19 cellular contexts compared by ENCODE assay signal in the genomic region with DNA sequence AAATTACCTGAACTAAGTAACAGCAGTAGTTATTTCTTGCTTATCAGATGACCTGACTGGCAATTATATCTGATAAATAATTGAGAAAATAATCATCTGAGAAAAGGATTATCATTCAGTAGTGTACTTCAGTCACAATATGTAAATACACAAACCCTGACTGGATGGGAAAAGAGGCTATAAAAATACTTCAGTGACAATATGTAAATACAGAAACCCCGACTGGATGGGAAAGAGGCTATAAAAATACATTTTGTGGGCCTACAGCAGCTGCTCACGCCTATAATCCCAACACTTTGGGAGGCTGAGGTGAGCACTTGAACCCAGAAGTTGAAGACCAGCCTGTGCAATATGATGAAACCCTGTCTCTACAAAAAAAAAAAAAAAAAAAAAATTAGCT.
"Had no signal": no experiment of that assay in that cellular context is flagged by ENCODE, and none has a peak within 500 bp of the region (broad histone marks: within the 10 kb centered on the region; RNA-seq: fewer than 3 reads in every experiment).

No MANE protein-coding gene starts in this region.

- H3K36me3 ChIP-seq: right atrium auricular region, vagina had no signal

- H3K27ac ChIP-seq: right atrium auricular region, skin epidermis, tibial nerve, vagina had no signal

- H3K27me3 ChIP-seq: right atrium auricular region, tibial nerve, vagina had no signal

- H3K4me3 Mint-ChIP-seq: activated CD8-positive, alpha-beta T cell treated with anti-CD3 and anti-CD28 coated beads for 36 hours; activated naive CD4-positive, alpha-beta T cell treated with anti-CD3 and anti-CD28 coated beads, Interleukin-2, amount 50 U/mL, for 24 hours; activated T-cell treated with anti-CD3 and anti-CD28 coated beads, Interleukin-2, amount 50 U/mL, for 4 hours; nephron progenitor cell; WTC11 had no signal

- H3K27me3 Mint-ChIP-seq: activated CD8-positive, alpha-beta T cell treated with anti-CD3 and anti-CD28 coated beads for 36 hours; activated naive CD4-positive, alpha-beta T cell treated with anti-CD3 and anti-CD28 coated beads, Interleukin-2, amount 50 U/mL, for 24 hours; progenitor cell of endocrine pancreas had no signal

- H3K9me3 ChIP-seq: right atrium auricular region, tibial nerve, vagina had no signal

- H3K9me3 Mint-ChIP-seq: activated CD8-positive, alpha-beta T cell treated with anti-CD3 and anti-CD28 coated beads for 36 hours; activated naive CD4-positive, alpha-beta T cell treated with anti-CD3 and anti-CD28 coated beads, Interleukin-2, amount 50 U/mL, for 24 hours; activated T-cell treated with anti-CD3 and anti-CD28 coated beads, Interleukin-2, amount 50 U/mL, for 4 hours; WTC11 had no signal

- H3K27ac Mint-ChIP-seq: activated CD8-positive, alpha-beta T cell treated with anti-CD3 and anti-CD28 coated beads for 36 hours; activated naive CD4-positive, alpha-beta T cell treated with anti-CD3 and anti-CD28 coated beads, Interleukin-2, amount 50 U/mL, for 24 hours; nephron progenitor cell; progenitor cell of endocrine pancreas had no signal

- H3K4me1 ChIP-seq: right atrium auricular region, vagina had no signal

- DNase-seq: activated CD4-positive, alpha-beta T cell treated with anti-CD3 and anti-CD28 coated beads for 4 hours; activated CD8-positive, alpha-beta T cell treated with anti-CD3 and anti-CD28 coated beads for 36 hours; activated effector memory CD4-positive, alpha-beta T cell treated with Interleukin-2 at 50 U/mL for 16 hours; activated T-cell treated with anti-CD3 and anti-CD28 coated beads, Interleukin-2, amount 50 U/mL, for 4 hours; amniotic stem cell; foreskin melanocyte; mesendoderm; nephron progenitor cell; occipital lobe; stimulated activated CD4-positive, alpha-beta T cell treated with anti-CD3 and anti-CD28 coated beads, Interleukin-15, amount 100 ng/mL, for 24 hours; stimulated activated CD4-positive, alpha-beta T cell treated with anti-CD3 and anti-CD28 coated beads, Interleukin-4, amount 100 ng/mL, for 1 hour; stimulated activated naive CD4-positive, alpha-beta T cell had no signal

- H3K4me3 ChIP-seq: right atrium auricular region, skin epidermis, tibial nerve, vagina had no signal
